ENCODE assay signal across 8 cellular contexts in genomic region chr10:90857635-90858488, GRCh38. TPM values are rescaled to one million over a fixed set of nuclear protein-coding genes. Genes with fewer than 3 reads are reported as not detected.
DNase-seq lines count a peak whose midpoint lies in the region; ATAC-seq lines count a peak whose summit lies in the region.

Gene HTR7, minus strand, starts transcription at chr10:90858039. Its CDS starts 368 bp downstream, at chr10:90857671.

- H3K27ac Mint-ChIP-seq in T-helper 1 cell treated with Interleukin-12 subunit alpha and Interleukin-12 subunit beta and Interleukin-4 antibody, amounts not matched to agents 30 μg/mL and 1 μg/mL, for 36 hours: no peak within 1 kb of the TSS

- H3K27me3 Mint-ChIP-seq in T-helper 1 cell treated with Interleukin-12 subunit alpha and Interleukin-12 subunit beta and Interleukin-4 antibody, amounts not matched to agents 30 μg/mL and 1 μg/mL, for 36 hours (ENCODE audit: low read depth): peaks cover 86% of the 10 kb centered on the region

- no peaks in the 10 kb centered on the region for H3K9me3 ChIP-seq in BLaER1
- H3K9me3 ChIP-seq in iPS-15b (ENCODE audit: control insufficient read depth, insufficient read depth, low read length): no peaks in the 10 kb centered on the region
- H3K9me3 ChIP-seq in skeletal muscle satellite cell (replicated peaks; ENCODE audit: low read length): no peaks in the 10 kb centered on the region

- H3K4me3 ChIP-seq in BLaER1 (peak within 1 kb of the TSS; percentile 73), iPS-15b (ENCODE audit: low read depth, low read length) (peak within 1 kb of the TSS; percentile 82), skeletal muscle satellite cell (ENCODE audit: low read length) (peak within 1 kb of the TSS; percentile 84)

- peak; percentile 82 for DNase-seq in astrocyte of the hippocampus (ENCODE audit: low read depth, low spot score)
- DNase-seq in NCI-H1694 treated with DMSO at 0.1 percent for 48 hours (lab: John Stamatoyannopoulos, UW): no peak

- no peaks in the 10 kb centered on the region for H3K9me3 Mint-ChIP-seq in T-helper 1 cell treated with Interleukin-12 subunit alpha and Interleukin-12 subunit beta and Interleukin-4 antibody, amounts not matched to agents 30 μg/mL and 1 μg/mL, for 36 hours

- H3K9ac ChIP-seq in BLaER1: peak within 1 kb of the TSS; percentile 67
- H3K9ac ChIP-seq in iPS-15b (ENCODE audit: low read depth, low read length): no peak within 1 kb of the TSS
- H3K9ac ChIP-seq in skeletal muscle satellite cell (ENCODE audit: low read depth, low read length): peak within 1 kb of the TSS; percentile 87

- H3K4me1 Mint-ChIP-seq in T-helper 1 cell treated with Interleukin-12 subunit alpha and Interleukin-12 subunit beta and Interleukin-4 antibody, amounts not matched to agents 30 μg/mL and 1 μg/mL, for 36 hours (ENCODE audit: low read depth): peaks cover 8% of the 10 kb centered on the region

- H3K27ac ChIP-seq in BLaER1: no peak within 1 kb of the TSS

- H3K4me3 Mint-ChIP-seq in T-helper 1 cell treated with Interleukin-12 subunit alpha and Interleukin-12 subunit beta and Interleukin-4 antibody, amounts not matched to agents 30 μg/mL and 1 μg/mL, for 36 hours: peak within 1 kb of the TSS; percentile 85

- H3K4me1 ChIP-seq in BLaER1 (peaks cover 19% of the 10 kb centered on the region), iPS-15b (ENCODE audit: control insufficient read depth, insufficient read depth, low read length) (no peaks in the 10 kb centered on the region), skeletal muscle satellite cell (ENCODE audit: control insufficient read depth, insufficient read depth, low read length) (peaks cover 34% of the 10 kb centered on the region)

- H3K4me2 ChIP-seq in BLaER1 (peak within 1 kb of the TSS; percentile 86), skeletal muscle satellite cell (ENCODE audit: low read length) (peak within 1 kb of the TSS; percentile 96)

- ATAC-seq in GM19035 (IDR thresholded peaks at IDR 0.05; ENCODE audit: unreplicated experiment) (peak; percentile 73), HG03280 (IDR thresholded peaks at IDR 0.05; ENCODE audit: unreplicated experiment) (peak; percentile 68)

- H3K36me3 ChIP-seq in BLaER1 (no peaks in the 10 kb centered on the region), iPS-15b (ENCODE audit: control insufficient read depth, insufficient read depth, low read length) (no peaks in the 10 kb centered on the region), skeletal muscle satellite cell (ENCODE audit: insufficient read depth, low read length) (no peaks in the 10 kb centered on the region)

- H3K27me3 ChIP-seq in BLaER1: peaks cover 75% of the 10 kb centered on the region
- H3K27me3 ChIP-seq in iPS-15b (ENCODE audit: control insufficient read depth, insufficient read depth, low read length): peaks cover 35% of the 10 kb centered on the region
- H3K27me3 ChIP-seq in skeletal muscle satellite cell (ENCODE audit: control insufficient read depth, insufficient read depth, low read length): no peaks in the 10 kb centered on the region

- peaks cover 4% of the 10 kb centered on the region for H3K36me3 Mint-ChIP-seq in T-helper 1 cell treated with Interleukin-12 subunit alpha and Interleukin-12 subunit beta and Interleukin-4 antibody, amounts not matched to agents 30 μg/mL and 1 μg/mL, for 36 hours (ENCODE audit: low read depth)

- peaks cover 22% of the 10 kb centered on the region for H4K20me1 ChIP-seq in BLaER1

RNA-seq across cellular contexts. Expression of gene HTR7, which starts in this region (rescaled TPM):
- 4.8 and 7.9 TPM in 2 replicates for total RNA-seq in skeletal muscle satellite cell (2012; rRNA removed)
